ENCODE assay signal across 15 cellular contexts in genomic region chrX:19624754-19625153, GRCh38.
DNase-seq lines count a peak whose midpoint lies in the region; ATAC-seq and TF ChIP-seq lines count a peak whose summit lies in the region.
"Had no signal": no experiment of that assay in that cellular context is flagged by ENCODE, and none has a peak within 500 bp of the region (broad histone marks: within the 10 kb centered on the region; RNA-seq: fewer than 3 reads in every experiment).

No MANE protein-coding gene starts in this region.

- no peak for ATAC-seq in SK-N-SH treated with all-trans-retinoic acid at 6 μM for 48 hours
- no peak for ATAC-seq in HG03108 (IDR thresholded peaks at IDR 0.05; ENCODE audit: unreplicated experiment)
- ATAC-seq in right cardiac atrium: no peak

- H3K4me1 ChIP-seq in GM23248 (ENCODE audit: insufficient read depth) (peaks cover 31% of the 10 kb centered on the region), right cardiac atrium (ENCODE audit: control insufficient read depth, insufficient read depth, low read length) (peaks cover 3% of the 10 kb centered on the region)
- H3K4me1 ChIP-seq: colonic mucosa, suprapubic skin had no signal

- no peaks in the 10 kb centered on the region for H3K36me3 ChIP-seq in GM23248 (ENCODE audit: low read depth)
- H3K36me3 ChIP-seq: colonic mucosa, suprapubic skin had no signal

- H3K4me3 ChIP-seq in AG10803 (ENCODE audit: low read length) (no peak overlapping the region), GM23248 (no peak overlapping the region), epithelial cell of esophagus (ENCODE audit: low read length) (no peak overlapping the region), right cardiac atrium (ENCODE audit: low read length) (no peak overlapping the region)
- H3K4me3 ChIP-seq: colonic mucosa, suprapubic skin had no signal

- TF ChIP-seq CTCF in AG10803 (conservative IDR thresholded peaks at IDR 0.05; ENCODE audit: low read length): no peak
- TF ChIP-seq CTCF in epithelial cell of esophagus (IDR thresholded peaks at IDR 0.05; ENCODE audit: insufficient read depth, low read depth, low read length, missing control alignments): no peak

- H3K9me3 ChIP-seq in GM23248 (ENCODE audit: low read depth) (no peaks in the 10 kb centered on the region), right cardiac atrium (ENCODE audit: control insufficient read depth, low read length) (no peaks in the 10 kb centered on the region)
- H3K9me3 ChIP-seq: colonic mucosa, suprapubic skin had no signal

- H3K27me3 ChIP-seq in GM23248 (replicated peaks; ENCODE audit: insufficient read depth) (no peaks in the 10 kb centered on the region), right cardiac atrium (ENCODE audit: control insufficient read depth, insufficient read depth) (no peaks in the 10 kb centered on the region)
- H3K27me3 ChIP-seq: colonic mucosa, suprapubic skin had no signal

- no peaks in the 10 kb centered on the region for H3K9me2 ChIP-seq in GM23248 (ENCODE audit: insufficient read depth)

- peaks cover 49% of the 10 kb centered on the region for H3K79me2 ChIP-seq in GM23248 (ENCODE audit: insufficient read depth)

- peaks cover 15% of the 10 kb centered on the region for H3F3A ChIP-seq in GM23248 (ENCODE audit: insufficient read depth)

- 43 to 52% methylated on average over 3 of the region's 3 CpGs for WGBS in GM23248 (ENCODE audit: low coverage in 1 of 2, low lambda C conversion rate in 2 of 2, missing lambda C conversion rate in 2 of 2), 2 experiments
- 49% methylated on average over 3 of the region's 3 CpGs for WGBS in right cardiac atrium

- H3K9ac ChIP-seq in GM23248: peak overlapping the region; percentile 14; the same call in 1 of the 2 replicates

- no peaks in the 10 kb centered on the region for H4K20me1 ChIP-seq in GM23248 (ENCODE audit: insufficient read depth)

- intact Hi-C loops in right cardiac atrium (cut with DNase I): no loop called here

- peak overlapping the region; percentile 4 for H3K4me2 ChIP-seq in GM23248 (ENCODE audit: unreplicated experiment)

- no peak overlapping the region for H2AFZ ChIP-seq in GM23248

- in situ Hi-C loops in GM23248 (cut with MboI): no loop called here

- H3K27ac ChIP-seq in GM23248 (peak overlapping the region; percentile 60), right cardiac atrium (ENCODE audit: low read length) (no peak overlapping the region)
- H3K27ac ChIP-seq: colonic mucosa, suprapubic skin had no signal

- DNase-seq in AG10803 (ENCODE audit: low read depth): peak; percentile 23
- peak; percentile 39 for DNase-seq in GM23248
- peak; percentile 28 for DNase-seq in epithelial cell of esophagus (ENCODE audit: low read depth)
- DNase-seq in iPS-NIHi7 (ENCODE audit: extremely low spot score): no peak
- no peak for DNase-seq in right cardiac atrium
- no peak for DNase-seq in NOMO-1 treated with dmso at 0.1 percent for 144 hours (lab: John Stamatoyannopoulos, UW; ENCODE audit: unreplicated experiment)
- DNase-seq: activated gamma-delta T cell treated with Interleukin-2 at 50 U/mL for 16 hours, colonic mucosa, GF-D8, kidney, NCI-H2171 treated with DMSO at 0.1 percent for 48 hours, retina had no signal

TF ChIP-seq in SK-N-SH treated with all-trans-retinoic acid at 6 μM for 48 hours, 23 proteins besides CTCF, POLR2A, EP300 and RAD21:
- TF ChIP-seq ZC3H10 (CRISPR knock-in tag; IDR thresholded peaks at IDR 0.05): 0 out of 2 replicates have a peak, but pooled peaks have one; percentile 18
- no peak for TF ChIP-seq CREB5 (CRISPR knock-in tag; IDR thresholded peaks at IDR 0.05; ENCODE audit: low read depth)

Comparison
In these comparisons a context has a peak if more than half of its experiments do, and no peak if none do; other contexts are left out.
1. DNase-seq: peak in AG10803 (single experiment), GM23248 (single experiment) and epithelial cell of esophagus (single experiment); none in iPS-NIHi7 (single experiment), right cardiac atrium (0 of 3) and NOMO-1 treated with dmso at 0.1 percent for 144 hours (single experiment).